ENCODE assay signal across 26 cellular contexts in the genomic region with DNA sequence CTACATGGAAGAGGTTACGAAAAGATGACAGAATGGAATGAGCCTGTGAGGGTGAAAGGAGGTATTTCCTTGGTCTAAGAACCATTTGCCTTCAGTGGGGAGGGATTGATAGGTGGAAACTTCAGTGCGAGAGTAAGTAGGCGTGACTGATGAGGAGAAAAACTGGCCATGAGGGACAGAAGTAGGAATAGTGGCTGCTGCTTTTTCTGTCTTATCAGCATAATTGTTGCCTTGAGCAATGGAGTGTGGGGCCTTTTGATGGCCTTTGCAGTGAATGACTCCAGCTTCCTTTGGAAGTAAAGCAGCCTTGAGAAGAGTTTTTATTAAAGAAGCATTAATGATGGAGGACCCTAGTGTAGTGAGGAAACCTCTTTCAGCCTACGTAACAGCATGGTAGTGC.
"Had no signal": no experiment of that assay in that cellular context is flagged by ENCODE, and none has a peak within 500 bp of the region (broad histone marks: within the 10 kb centered on the region; RNA-seq: fewer than 3 reads in every experiment).

No MANE protein-coding gene starts in this region.

- H3K4me1 ChIP-seq: parathyroid adenoma, testis, upper lobe of right lung had no signal

- ATAC-seq: gastroesophageal sphincter; left colon; sciatic nerve; stimulated activated memory B cell treated with anti-CD40 and anti-IgM and Interleukin-4, amounts not matched to agents 10 μg/mL and 1 μg/mL and 100 μg/mL, for 72 hours; upper lobe of right lung had no signal

- H3K9ac ChIP-seq: parathyroid adenoma had no signal

- H3K79me2 ChIP-seq: parathyroid adenoma had no signal

- DNase-seq: activated CD4-positive, alpha-beta T cell treated with anti-CD3 and anti-CD28 coated beads for 4 hours; activated CD4-positive, alpha-beta T cell treated with anti-CD3 and anti-CD28 coated beads, Interleukin-2, amount 50 U/mL, for 48 hours; activated CD4-positive, CD25-positive, alpha-beta regulatory T cell; activated naive CD4-positive, alpha-beta T cell treated with Interleukin-2 at 50 U/mL for 16 hours; activated naive CD8-positive, alpha-beta T cell treated with anti-CD3 and anti-CD28 coated beads for 36 hours; activated T-cell treated with anti-CD3 and anti-CD28 coated beads, Interleukin-2, amount 50 U/mL, for 48 hours; endodermal cell; head of caudate nucleus; left colon; mammary epithelial cell; midbrain; nephron progenitor cell; nucleus accumbens; stimulated activated CD4-positive, alpha-beta T cell treated with anti-CD3 and anti-CD28 coated beads, Interleukin-15, amount 100 ng/mL, for 24 hours; T1000; testis; upper lobe of right lung had no signal

- H2AFZ ChIP-seq: parathyroid adenoma had no signal

- H3K4me3 ChIP-seq: coronary artery, gastroesophageal sphincter, smooth muscle cell, testis, upper lobe of right lung had no signal

- H3K9me3 Mint-ChIP-seq: activated naive CD8-positive, alpha-beta T cell treated with anti-CD3 and anti-CD28 coated beads for 36 hours; endodermal cell; nephron progenitor cell; stimulated activated memory B cell treated with anti-CD40 and anti-IgM and Interleukin-4, amounts not matched to agents 10 μg/mL and 1 μg/mL and 100 μg/mL, for 72 hours; T-helper 1 cell treated with Interleukin-12 subunit alpha and Interleukin-12 subunit beta and Interleukin-4 antibody, amounts not matched to agents 30 μg/mL and 1 μg/mL, for 36 hours had no signal

- H3K36me3 ChIP-seq: upper lobe of right lung had no signal

- H3K4me2 ChIP-seq: smooth muscle cell had no signal

- H3K4me3 Mint-ChIP-seq: activated naive CD8-positive, alpha-beta T cell treated with anti-CD3 and anti-CD28 coated beads for 36 hours; endodermal cell; nephron progenitor cell; stimulated activated memory B cell treated with anti-CD40 and anti-IgM and Interleukin-4, amounts not matched to agents 10 μg/mL and 1 μg/mL and 100 μg/mL, for 72 hours; T-helper 1 cell treated with Interleukin-12 subunit alpha and Interleukin-12 subunit beta and Interleukin-4 antibody, amounts not matched to agents 30 μg/mL and 1 μg/mL, for 36 hours had no signal

- H3K27ac ChIP-seq: coronary artery, gastroesophageal sphincter, parathyroid adenoma, testis, upper lobe of right lung had no signal

- H3K27me3 ChIP-seq: gastroesophageal sphincter, testis, upper lobe of right lung had no signal

- FAIRE-seq: astrocyte, keratinocyte had no signal

- H3K9me3 ChIP-seq: gastroesophageal sphincter, testis, upper lobe of right lung had no signal

- H3K36me3 Mint-ChIP-seq: activated naive CD8-positive, alpha-beta T cell treated with anti-CD3 and anti-CD28 coated beads for 36 hours had no signal

- H3K27ac Mint-ChIP-seq: activated naive CD8-positive, alpha-beta T cell treated with anti-CD3 and anti-CD28 coated beads for 36 hours; endodermal cell; stimulated activated memory B cell treated with anti-CD40 and anti-IgM and Interleukin-4, amounts not matched to agents 10 μg/mL and 1 μg/mL and 100 μg/mL, for 72 hours; T-helper 1 cell treated with Interleukin-12 subunit alpha and Interleukin-12 subunit beta and Interleukin-4 antibody, amounts not matched to agents 30 μg/mL and 1 μg/mL, for 36 hours had no signal

- H3K27me3 Mint-ChIP-seq: stimulated activated memory B cell treated with anti-CD40 and anti-IgM and Interleukin-4, amounts not matched to agents 10 μg/mL and 1 μg/mL and 100 μg/mL, for 72 hours had no signal
